ENCODE assay signal across 8 cellular contexts in the genomic region with DNA sequence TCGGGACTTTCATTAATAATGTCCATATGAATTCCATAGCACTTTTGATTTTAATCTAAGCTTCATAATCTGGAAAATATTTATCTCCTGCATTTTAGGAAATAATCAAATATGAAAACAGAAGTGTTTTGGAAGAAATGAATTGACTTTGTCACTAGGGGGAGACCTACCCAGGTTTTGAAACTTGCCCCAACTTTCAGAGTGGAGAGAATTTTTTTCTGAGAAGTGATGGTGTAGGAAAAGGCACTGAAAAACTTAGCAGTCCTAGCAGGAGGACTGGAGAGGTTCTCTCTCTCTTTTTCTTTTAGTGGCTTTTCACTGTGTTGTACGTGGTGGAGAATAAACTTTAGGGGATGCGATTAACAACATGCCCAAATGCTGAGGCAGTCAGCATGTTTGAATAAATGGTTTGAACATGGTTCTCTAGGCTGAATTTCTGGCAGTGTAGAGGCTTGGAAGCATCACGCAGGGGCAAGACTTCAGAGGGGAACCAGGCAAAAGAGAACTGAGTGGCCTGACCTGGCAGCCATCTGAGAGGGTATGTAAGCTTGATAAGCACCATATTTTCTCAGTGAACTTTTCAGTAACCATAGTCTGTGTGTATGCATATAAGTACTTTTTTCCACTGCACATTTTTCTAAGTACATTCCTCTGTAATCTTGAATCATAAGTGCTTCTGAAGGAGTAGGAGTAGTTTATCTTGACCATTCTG.
DNase-seq lines count a peak whose midpoint lies in the region; ATAC-seq, FAIRE-seq and TF ChIP-seq lines count a peak whose summit lies in the region.

No MANE protein-coding gene starts in this region.

- H4K20me1 ChIP-seq in smooth muscle cell (ENCODE audit: low read depth) = no peaks in the 10 kb centered on the region

- H3K4me2 ChIP-seq in smooth muscle cell = peak overlapping the region; percentile 54

- no peak overlapping the region for H2AFZ ChIP-seq in smooth muscle cell (ENCODE audit: low read depth)

- H3F3A ChIP-seq in smooth muscle cell (ENCODE audit: low read depth) = no peaks in the 10 kb centered on the region

- DNase-seq in GM04504 (ENCODE audit: low read depth) (peak; percentile 40), KBM-7 (peak; percentile 59), heart right ventricle (no peak), smooth muscle cell (lab: John Stamatoyannopoulos, UW; ENCODE audit: unreplicated experiment) (no peak), SHP77 treated with DMSO at 0.1 percent for 48 hours (lab: John Stamatoyannopoulos, UW) (no peak)

- no peak overlapping the region for H3K9ac ChIP-seq in smooth muscle cell (ENCODE audit: low read depth)

- ATAC-seq in heart right ventricle = peak in 1 of 8 donors; percentile 55
- no peak for ATAC-seq in GM19395 (IDR thresholded peaks at IDR 0.05; ENCODE audit: unreplicated experiment)

- peaks cover 0 to 11% (median 0%) of the 10 kb centered on the region in 9 donors for H3K4me1 ChIP-seq in heart right ventricle
- no peaks in the 10 kb centered on the region for H3K4me1 ChIP-seq in smooth muscle cell (ENCODE audit: low read depth)

- peak; percentile 83 for FAIRE-seq in A204.1 (lab: Jason Lieb, UNC)

- intact Hi-C loops in heart right ventricle (cut with DNase I) = loop anchor here (2.0 to 10.0 kb wide), 8 partner anchors 64 to 379 kb away; no protein-coding TSS in a partner anchor

- in situ Hi-C loops in KBM-7 (cut with MboI; ENCODE audit: low pct_unique_long_range_greater_than_20kb, low sequenced_read_pairs) = no loop called here

- H3K36me3 ChIP-seq in heart right ventricle = no peaks in the 10 kb centered on the region
- no peaks in the 10 kb centered on the region for H3K36me3 ChIP-seq in smooth muscle cell (ENCODE audit: low read depth)

- peak; percentile 34; the same call in 1 of the 2 replicates for TF ChIP-seq CTCF in WI38 (IDR thresholded peaks at IDR 0.05; ENCODE audit: low read depth, low read length)
- TF ChIP-seq CTCF in heart right ventricle (IDR thresholded peaks at IDR 0.05) = peak; percentile 13 to 76 (median 67)
- TF ChIP-seq CTCF in smooth muscle cell (IDR thresholded peaks at IDR 0.05; ENCODE audit: borderline replicate concordance, insufficient read depth, poor library complexity, severe bottlenecking) = peak; percentile 59

- H3K79me2 ChIP-seq in smooth muscle cell (ENCODE audit: low read depth) = no peaks in the 10 kb centered on the region

- WGBS in heart right ventricle, 2 donors = 22 to 32% methylated on average over 4 of the region's 4 CpGs
- 36% methylated on average over 4 of the region's 4 CpGs for WGBS in smooth muscle cell (ENCODE audit: low lambda C conversion rate)

- no peaks in the 10 kb centered on the region for H3K27me3 ChIP-seq in heart right ventricle
- H3K27me3 ChIP-seq in smooth muscle cell (ENCODE audit: low read depth) = no peaks in the 10 kb centered on the region

- H3K9me3 ChIP-seq in heart right ventricle (no peaks in the 10 kb centered on the region), smooth muscle cell (replicated peaks; ENCODE audit: low read depth) (no peaks in the 10 kb centered on the region)

- no peak overlapping the region for H3K27ac ChIP-seq in heart right ventricle
- H3K27ac ChIP-seq in smooth muscle cell (ENCODE audit: low read depth) = peak overlapping the region; percentile 31

- H3K4me3 ChIP-seq in WI38 (ENCODE audit: low read depth, low read length) (no peak overlapping the region), heart right ventricle (no peak overlapping the region), smooth muscle cell (no peak overlapping the region)

Comparison
In these comparisons a context has a peak if more than half of its experiments do, and no peak if none do; other contexts are left out.
1. DNase-seq: peak in GM04504 (single experiment) and KBM-7 (single experiment); none in heart right ventricle (0 of 2), smooth muscle cell (single experiment) and SHP77 treated with DMSO at 0.1 percent for 48 hours (single experiment).
2. Peak in every context shown above with its lines, with median percentiles within 50 percentile points of each other: CTCF ChIP-seq.